ENCODE assay signal across 22 cellular contexts in the genomic region with DNA sequence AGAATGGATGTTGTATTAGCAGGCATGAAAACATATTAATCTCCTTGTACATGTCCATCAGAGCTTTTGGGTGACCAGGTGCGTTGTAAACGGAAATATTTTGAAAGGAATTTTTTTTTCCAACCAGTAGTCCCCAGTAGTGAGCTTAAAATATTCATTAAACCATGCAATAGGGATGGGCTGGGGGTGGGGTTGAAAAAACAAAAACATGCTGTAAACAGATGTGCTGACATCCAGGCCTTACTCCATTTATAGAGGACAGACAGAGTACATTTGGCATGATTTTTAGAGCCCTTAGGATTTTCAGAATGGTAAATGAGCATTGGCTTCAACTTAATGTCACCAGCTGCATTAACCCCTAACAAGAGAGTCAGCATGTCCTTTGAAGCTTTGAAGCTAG.
"Had no signal": no experiment of that assay in that cellular context is flagged by ENCODE, and none has a peak within 500 bp of the region (broad histone marks: within the 10 kb centered on the region; RNA-seq: fewer than 3 reads in every experiment).

No MANE protein-coding gene starts in this region.

- H3K27me3 ChIP-seq: dorsolateral prefrontal cortex, hepatocyte, spleen, testis, transverse colon had no signal

- H3K27me3 Mint-ChIP-seq: activated CD4-positive, alpha-beta T cell treated with anti-CD3 and anti-CD28 coated beads for 36 hours had no signal

- H3K27ac Mint-ChIP-seq: activated CD4-positive, alpha-beta T cell treated with anti-CD3 and anti-CD28 coated beads for 36 hours; activated naive CD4-positive, alpha-beta T cell treated with anti-CD3 and anti-CD28 coated beads, Interleukin-2, amount 50 U/mL, for 72 hours; activated T-cell treated with anti-CD3 and anti-CD28 coated beads, Interleukin-2, amount 50 U/mL, for 72 hours; T-helper 2 cell treated with Interferon-gamma antibody and Interleukin-4, amounts not matched to agents 5 μg/mL and 100 μg/mL, for 36 hours had no signal

- H3K4me1 ChIP-seq: testis had no signal

- H3K9me3 Mint-ChIP-seq: activated naive CD4-positive, alpha-beta T cell treated with anti-CD3 and anti-CD28 coated beads, Interleukin-2, amount 50 U/mL, for 72 hours; activated T-cell treated with anti-CD3 and anti-CD28 coated beads, Interleukin-2, amount 50 U/mL, for 72 hours; nephron; T-helper 2 cell treated with Interferon-gamma antibody and Interleukin-4, amounts not matched to agents 5 μg/mL and 100 μg/mL, for 36 hours had no signal

- H3K9me3 ChIP-seq: spleen, testis, transverse colon had no signal

- DNase-seq: activated CD4-positive, alpha-beta T cell treated with anti-CD3 and anti-CD28 coated beads for 36 hours; activated CD4-positive, CD25-positive, alpha-beta regulatory T cell; activated naive CD4-positive, alpha-beta T cell; activated T-cell treated with anti-CD3 and anti-CD28 coated beads for 4 hours; activated T-cell treated with anti-CD3 and anti-CD28 coated beads, Interleukin-2, amount 50 U/mL, for 72 hours; dorsolateral prefrontal cortex; effector memory CD4-positive, alpha-beta T cell; glutamatergic neuron; kidney; left colon; mesenchymal stem cell; posterior cingulate gyrus; right cardiac atrium; spleen; stimulated activated naive CD4-positive, alpha-beta T cell treated with Interleukin-2 at 50 U/mL for 16 hours; testis; transverse colon had no signal

- H3K4me3 ChIP-seq: coronary artery, dorsolateral prefrontal cortex, hepatocyte, spleen, testis, transverse colon had no signal

- H3K4me3 Mint-ChIP-seq: activated CD4-positive, alpha-beta T cell treated with anti-CD3 and anti-CD28 coated beads for 36 hours; activated T-cell treated with anti-CD3 and anti-CD28 coated beads, Interleukin-2, amount 50 U/mL, for 72 hours; nephron; T-helper 2 cell treated with Interferon-gamma antibody and Interleukin-4, amounts not matched to agents 5 μg/mL and 100 μg/mL, for 36 hours had no signal

- H3K27ac ChIP-seq: coronary artery, dorsolateral prefrontal cortex, hepatocyte, transverse colon had no signal

- H3K4me1 Mint-ChIP-seq: activated CD4-positive, alpha-beta T cell treated with anti-CD3 and anti-CD28 coated beads for 36 hours had no signal
